ENCODE assay signal across 19 cellular contexts in the genomic region with DNA sequence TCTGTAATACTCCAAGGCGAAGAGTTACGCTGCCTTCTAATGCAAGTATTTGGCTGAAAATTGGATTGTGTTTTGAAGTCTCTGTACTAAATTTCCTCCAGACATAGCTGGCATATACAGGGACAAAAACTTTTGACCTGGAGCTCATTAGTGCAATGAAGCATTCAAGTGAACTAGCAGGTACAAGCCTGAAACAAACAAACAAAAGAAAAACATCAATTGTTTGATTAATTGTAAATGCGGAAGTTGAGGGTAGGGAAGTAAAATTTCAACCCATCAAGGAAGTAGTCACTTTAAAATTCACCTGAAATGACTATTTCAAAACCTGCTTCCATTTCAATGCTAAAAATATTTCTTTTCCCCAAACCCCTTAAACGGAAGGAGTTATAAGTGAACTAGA.
DNase-seq lines count a peak whose midpoint lies in the region; TF ChIP-seq lines count a peak whose summit lies in the region.
"Had no signal": no experiment of that assay in that cellular context is flagged by ENCODE, and none has a peak within 500 bp of the region (broad histone marks: within the 10 kb centered on the region; RNA-seq: fewer than 3 reads in every experiment).

No MANE protein-coding gene starts in this region.

- H3F3A ChIP-seq in OCI-LY1 (ENCODE audit: insufficient read depth, low read length): no peaks in the 10 kb centered on the region

- H3K27ac ChIP-seq in OCI-LY1 (ENCODE audit: low read depth, low read length, poor library complexity, severe bottlenecking): no peak overlapping the region
- H3K27ac ChIP-seq: 22Rv1; BLaER1 treated with 17β-estradiol and CSF1 and Interleukin-3, amounts not matched to agents 10 nM and 100 nM had no signal

- H3K36me3 ChIP-seq in OCI-LY1 (ENCODE audit: insufficient read depth, low read length): no peaks in the 10 kb centered on the region
- H3K36me3 ChIP-seq: BLaER1 treated with 17β-estradiol and CSF1 and Interleukin-3, amounts not matched to agents 10 nM and 100 nM; HAP-1 had no signal

- peak overlapping the region; percentile 11 to 32 (median 25) for H3K27ac Mint-ChIP-seq in nephron
- H3K27ac Mint-ChIP-seq: B cell, CD14-positive monocyte, HFFc6 had no signal

- no peak overlapping the region for H3K4me2 ChIP-seq in OCI-LY1 (ENCODE audit: low read length)
- H3K4me2 ChIP-seq: BLaER1 treated with 17β-estradiol and CSF1 and Interleukin-3, amounts not matched to agents 10 nM and 100 nM had no signal

- TF ChIP-seq CTCF in OCI-LY1 (IDR thresholded peaks at IDR 0.05; ENCODE audit: low read length): no peak
- no peak for TF ChIP-seq CTCF in nephron (IDR thresholded peaks at IDR 0.05; ENCODE audit: unreplicated experiment in 3 of 3)

- H3K4me1 Mint-ChIP-seq in nephron: peaks cover 6% of the 10 kb centered on the region
- H3K4me1 Mint-ChIP-seq: B cell; CD14-positive monocyte; CD4-positive, alpha-beta memory T cell had no signal

- peak; percentile 23 for DNase-seq in DMS79 (lab: John Stamatoyannopoulos, UW)
- no peak for DNase-seq in DMS79 treated with DMSO at 0.1 percent for 48 hours (lab: John Stamatoyannopoulos, UW)
- DNase-seq in CD1c-positive myeloid dendritic cell (ENCODE audit: extremely low spot score): no peak
- DNase-seq in dedifferentiated amniotic fluid mesenchymal stem cell (ENCODE audit: extremely low spot score): no peak
- DNase-seq: Calu3; CD4-positive, alpha-beta memory T cell; COR-L47; DMS53; EL; GDM1; GOT3; HFFc6 had no signal

- H3K36me3 Mint-ChIP-seq in nephron (ENCODE audit: low read depth): no peaks in the 10 kb centered on the region
- H3K36me3 Mint-ChIP-seq: CD14-positive monocyte; CD4-positive, alpha-beta memory T cell had no signal

- H3K4me3 ChIP-seq in OCI-LY1 (ENCODE audit: low read depth, low read length, poor library complexity, severe bottlenecking): no peak overlapping the region
- H3K4me3 ChIP-seq: BLaER1 treated with 17β-estradiol and CSF1 and Interleukin-3, amounts not matched to agents 10 nM and 100 nM; HAP-1 had no signal

- H3K9me3 Mint-ChIP-seq in nephron: no peaks in the 10 kb centered on the region
- H3K9me3 Mint-ChIP-seq: CD14-positive monocyte had no signal

- peaks cover 13% of the 10 kb centered on the region for H3K4me1 ChIP-seq in OCI-LY1 (ENCODE audit: insufficient read depth, low read length, severe bottlenecking)

- H3K27me3 Mint-ChIP-seq in nephron (ENCODE audit: low read depth): no peaks in the 10 kb centered on the region
- H3K27me3 Mint-ChIP-seq: B cell; CD4-positive, alpha-beta memory T cell had no signal

- H3K9me3 ChIP-seq in OCI-LY1 (ENCODE audit: low read length): no peaks in the 10 kb centered on the region
- H3K9me3 ChIP-seq: BLaER1 treated with 17β-estradiol and CSF1 and Interleukin-3, amounts not matched to agents 10 nM and 100 nM; HAP-1 had no signal

- H3K9ac ChIP-seq in OCI-LY1 (ENCODE audit: low read length): no peak overlapping the region
- H3K9ac ChIP-seq: BLaER1 treated with 17β-estradiol and CSF1 and Interleukin-3, amounts not matched to agents 10 nM and 100 nM had no signal

- H2AFZ ChIP-seq in OCI-LY1 (ENCODE audit: low read length): peak overlapping the region; percentile 40; the same call in 1 of the 2 replicates

- no peaks in the 10 kb centered on the region for H3K79me2 ChIP-seq in OCI-LY1 (ENCODE audit: insufficient read depth, low read length)

- H4K20me1 ChIP-seq in OCI-LY1 (ENCODE audit: insufficient read depth, low read length): no peaks in the 10 kb centered on the region
- H4K20me1 ChIP-seq: BLaER1 treated with 17β-estradiol and CSF1 and Interleukin-3, amounts not matched to agents 10 nM and 100 nM had no signal

- no peaks in the 10 kb centered on the region for H3K9me2 ChIP-seq in OCI-LY1 (ENCODE audit: low read depth, low read length)

- no peak overlapping the region for H3K4me3 Mint-ChIP-seq in nephron
- H3K4me3 Mint-ChIP-seq: B cell; CD14-positive monocyte; CD4-positive, alpha-beta memory T cell; HFFc6 had no signal

- no peaks in the 10 kb centered on the region for H3K27me3 ChIP-seq in OCI-LY1 (ENCODE audit: insufficient read depth, low read length)
- H3K27me3 ChIP-seq: BLaER1 treated with 17β-estradiol and CSF1 and Interleukin-3, amounts not matched to agents 10 nM and 100 nM had no signal
